In the genomic region with DNA sequence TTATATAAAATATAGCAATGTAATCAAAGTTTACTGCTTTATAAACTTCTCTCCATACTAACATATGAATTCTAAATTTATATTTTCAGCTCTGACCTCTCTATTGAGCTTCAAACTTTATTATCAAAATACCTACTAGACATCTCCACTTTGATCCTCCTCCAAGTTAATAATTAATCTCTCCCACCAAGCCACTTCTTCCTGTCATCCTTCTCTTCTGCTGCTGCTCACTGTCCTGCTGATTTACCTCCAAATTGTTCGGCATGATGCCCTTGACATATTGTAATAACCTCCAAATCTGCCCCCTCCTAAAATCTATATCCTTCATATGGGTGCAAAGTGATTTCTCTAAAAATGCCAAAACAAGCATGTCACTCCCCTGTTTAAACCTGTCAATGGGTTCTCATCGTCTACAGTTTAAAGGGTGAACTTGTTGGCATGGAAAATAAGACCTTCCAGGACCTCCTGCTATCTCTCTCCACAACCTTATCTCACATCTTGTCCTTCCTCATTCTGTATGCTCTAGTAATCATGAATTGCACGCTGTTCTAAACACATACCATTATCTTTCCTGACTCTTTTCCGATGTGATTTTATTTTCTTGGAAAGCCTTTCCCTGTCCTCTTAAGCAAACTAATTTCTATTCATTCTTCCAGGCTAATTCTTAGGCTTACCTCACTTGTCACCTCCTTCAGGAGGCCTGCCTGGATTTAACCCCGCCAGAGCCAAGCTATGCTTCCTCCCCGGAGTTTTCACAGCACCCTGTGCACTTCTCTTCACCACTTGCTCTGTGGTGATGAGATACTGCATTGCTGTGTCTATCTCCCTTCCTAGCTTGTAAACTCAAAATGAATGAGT, we compare ENCODE assay signal across 24 cellular contexts.
"Had no signal": no experiment of that assay in that cellular context is flagged by ENCODE, and none has a peak within 500 bp of the region (broad histone marks: within the 10 kb centered on the region; RNA-seq: fewer than 3 reads in every experiment).

No MANE protein-coding gene starts in this region.

- H3K27ac Mint-ChIP-seq: activated CD4-positive, alpha-beta memory T cell treated with anti-CD3 and anti-CD28 coated beads, Interleukin-2, amount 10 ng/mL, durations not matched to agents 7 days and 5 days; activated CD4-positive, alpha-beta T cell treated with anti-CD3 and anti-CD28 coated beads, Interleukin-2, amount 10 ng/mL, durations not matched to agents 24 days and 14 days; brain; dendritic cell treated with granulocyte-macrophage colony-stimulating factor and Interleukin-4, amounts not matched to agents 40 ng/mL and 50 ng/mL, for 4 days; mesothelial cell of epicardium; naive thymus-derived CD8-positive, alpha-beta T cell; neural progenitor cell; progenitor cell of endocrine pancreas; stimulated activated naive B cell treated with anti-CD40 and anti-IgM and Interleukin-4, amounts not matched to agents 10 μg/mL and 1 μg/mL and 100 μg/mL, for 72 hours had no signal

- H3K4me3 Mint-ChIP-seq: activated CD4-positive, alpha-beta memory T cell treated with anti-CD3 and anti-CD28 coated beads, Interleukin-2, amount 10 ng/mL, durations not matched to agents 7 days and 5 days; activated CD4-positive, alpha-beta T cell treated with anti-CD3 and anti-CD28 coated beads, Interleukin-2, amount 10 ng/mL, durations not matched to agents 24 days and 14 days; brain; dendritic cell treated with granulocyte-macrophage colony-stimulating factor and Interleukin-4, amounts not matched to agents 40 ng/mL and 50 ng/mL, for 4 days; mesothelial cell of epicardium; naive thymus-derived CD8-positive, alpha-beta T cell; neural progenitor cell; stimulated activated naive B cell treated with anti-CD40 and anti-IgM and Interleukin-4, amounts not matched to agents 10 μg/mL and 1 μg/mL and 100 μg/mL, for 72 hours had no signal

- H3K4me1 Mint-ChIP-seq: activated CD4-positive, alpha-beta memory T cell treated with anti-CD3 and anti-CD28 coated beads, Interleukin-2, amount 10 ng/mL, durations not matched to agents 7 days and 5 days; activated CD4-positive, alpha-beta T cell treated with anti-CD3 and anti-CD28 coated beads, Interleukin-2, amount 10 ng/mL, durations not matched to agents 24 days and 14 days; stimulated activated naive B cell treated with anti-CD40 and anti-IgM and Interleukin-4, amounts not matched to agents 10 μg/mL and 1 μg/mL and 100 μg/mL, for 72 hours had no signal

- H3K4me1 ChIP-seq: left lung, neural progenitor cell, testis had no signal

- FAIRE-seq: endometrium had no signal

- H2AFZ ChIP-seq: neural progenitor cell had no signal

- H3K9me3 ChIP-seq: heart left ventricle, left lung, sigmoid colon, testis, uterus had no signal

- H3K9me3 Mint-ChIP-seq: activated CD4-positive, alpha-beta memory T cell treated with anti-CD3 and anti-CD28 coated beads, Interleukin-2, amount 10 ng/mL, durations not matched to agents 7 days and 5 days; activated CD4-positive, alpha-beta T cell treated with anti-CD3 and anti-CD28 coated beads, Interleukin-2, amount 10 ng/mL, durations not matched to agents 24 days and 14 days; brain; dendritic cell treated with granulocyte-macrophage colony-stimulating factor and Interleukin-4, amounts not matched to agents 40 ng/mL and 50 ng/mL, for 4 days; mesothelial cell of epicardium; naive thymus-derived CD8-positive, alpha-beta T cell; neural progenitor cell; stimulated activated naive B cell treated with anti-CD40 and anti-IgM and Interleukin-4, amounts not matched to agents 10 μg/mL and 1 μg/mL and 100 μg/mL, for 72 hours had no signal

- H3K9ac ChIP-seq: neural progenitor cell had no signal

- H3K36me3 Mint-ChIP-seq: brain; mesothelial cell of epicardium; naive thymus-derived CD8-positive, alpha-beta T cell; neural progenitor cell; stimulated activated naive B cell treated with anti-CD40 and anti-IgM and Interleukin-4, amounts not matched to agents 10 μg/mL and 1 μg/mL and 100 μg/mL, for 72 hours had no signal

- H3K27me3 ChIP-seq: neural progenitor cell, sigmoid colon, testis, uterus had no signal

- H3K4me2 ChIP-seq: neural progenitor cell had no signal

- ATAC-seq: activated CD4-positive, CD25-positive, alpha-beta regulatory T cell treated with anti-CD3 and anti-CD28 coated beads, Interleukin-2, amount 50 U/mL, for 24 hours; left lung; naive thymus-derived CD8-positive, alpha-beta T cell; stimulated activated naive B cell treated with anti-CD40 and anti-IgM and Interleukin-4, amounts not matched to agents 10 μg/mL and 1 μg/mL and 100 μg/mL, for 72 hours had no signal

- H3K36me3 ChIP-seq: heart left ventricle, left lung, neural progenitor cell, sigmoid colon, uterus had no signal

- H3K27ac ChIP-seq: heart left ventricle, left lung, neural progenitor cell, sigmoid colon, testis, uterus had no signal

- H3K4me3 ChIP-seq: heart left ventricle, left lung, neural progenitor cell, sigmoid colon, testis, uterus had no signal

- H3K27me3 Mint-ChIP-seq: brain had no signal

- DNase-seq: activated CD4-positive, alpha-beta memory T cell treated with anti-CD3 and anti-CD28 coated beads, Interleukin-2, amount 10 ng/mL, durations not matched to agents 7 days and 5 days; activated CD4-positive, alpha-beta T cell treated with anti-CD3 and anti-CD28 coated beads, Interleukin-2, amount 10 ng/mL, durations not matched to agents 24 days and 14 days; activated gamma-delta T cell; activated naive CD4-positive, alpha-beta T cell treated with anti-CD3 and anti-CD28 coated beads, Interleukin-2, amount 50 U/mL, for 16 hours; caudate nucleus; effector CD4-positive, alpha-beta T cell; islet precursor cell; left lung; mammary epithelial cell; naive thymus-derived CD8-positive, alpha-beta T cell; sigmoid colon; stimulated activated CD4-positive, alpha-beta T cell treated with anti-CD3 and anti-CD28 coated beads, Interleukin-2, amount 100 ng/mL, for 48 hours; stimulated activated CD8-positive, alpha-beta memory T cell treated with anti-CD3 and anti-CD28 coated beads, Interleukin-4, amount 100 ng/mL, for 48 hours; stimulated activated naive B cell treated with anti-CD40 and anti-IgM and Interleukin-4, amounts not matched to agents 10 μg/mL and 1 μg/mL and 100 μg/mL, for 72 hours; testis; uterus had no signal
